In the genomic region with DNA sequence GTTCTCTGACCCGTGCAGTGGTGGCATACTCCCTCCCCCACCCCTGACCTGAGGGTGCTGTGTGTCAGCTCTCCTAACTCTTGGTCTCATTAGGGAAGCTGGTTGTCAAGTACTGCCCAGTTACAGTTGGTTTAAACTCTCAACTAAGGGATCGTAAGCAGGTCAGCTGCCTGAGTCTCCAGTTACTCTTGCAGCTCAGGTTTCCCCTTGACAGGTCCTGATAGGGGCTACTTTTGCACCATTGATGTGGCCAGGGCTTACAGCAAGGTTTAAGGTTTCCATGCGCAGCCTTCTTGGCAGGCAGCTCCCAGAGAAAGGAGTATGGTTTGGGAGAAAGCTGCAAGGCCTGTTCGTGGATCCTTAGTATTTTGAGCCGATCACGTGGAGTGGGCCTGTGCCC, we compare ENCODE assay signal across 13 cellular contexts.
A peak's percentile ranks its signal among the peaks of the same experiment; 100 is the strongest.
DNase-seq lines count a peak whose midpoint lies in the region; ATAC-seq and TF ChIP-seq lines count a peak whose summit lies in the region.
"Had no signal": no experiment of that assay in that cellular context is flagged by ENCODE, and none has a peak within 500 bp of the region (broad histone marks: within the 10 kb centered on the region; RNA-seq: fewer than 3 reads in every experiment).

No MANE protein-coding gene starts in this region.

- H3K36me3 ChIP-seq in PC-9 (ENCODE audit: low read depth) = no peaks in the 10 kb centered on the region
- no peaks in the 10 kb centered on the region for H3K36me3 ChIP-seq in PC-3 (ENCODE audit: low read depth, low read length)

- H3K4me1 ChIP-seq in PC-9 (replicated peaks; ENCODE audit: insufficient read depth) = peaks cover 11% of the 10 kb centered on the region
- H3K4me1 ChIP-seq in PC-3 (ENCODE audit: insufficient read depth, low read length) = peaks cover 15% of the 10 kb centered on the region

- intact Hi-C loops in left ventricle myocardium superior (cut with micrococcal nuclease) = no loop called here
- intact Hi-C loops in Right ventricle myocardium inferior (cut with DNase I) = no loop called here
- intact Hi-C loops in PC-9 (cut with micrococcal nuclease; ENCODE audit: unreplicated experiment) = no loop called here
- intact Hi-C loops in PC-3 (cut with micrococcal nuclease) = no loop called here

- TF ChIP-seq CTCF in PC-9 (conservative IDR thresholded peaks at IDR 0.05) (no peak), PC-3 (conservative IDR thresholded peaks at IDR 0.05; ENCODE audit: low read depth, low read length) (no peak)

- no peaks in the 10 kb centered on the region for H3K9me3 ChIP-seq in PC-9 (ENCODE audit: insufficient read depth, low read depth)
- no peaks in the 10 kb centered on the region for H3K9me3 ChIP-seq in PC-3 (ENCODE audit: low read length)

- no peak overlapping the region for H2AFZ ChIP-seq in PC-9
- H2AFZ ChIP-seq in PC-3 (ENCODE audit: low read length) = no peak overlapping the region

- POLR2A ChIA-PET in PC-9 (lab: Charles Lee; ENCODE audit: unreplicated experiment) = no interaction called here
- POLR2A ChIA-PET in PC-3 (lab: Charles Lee; ENCODE audit: unreplicated experiment) = no interaction called here

- peaks cover 12% of the 10 kb centered on the region; the same call in 1 of the 2 replicates for H3F3A ChIP-seq in PC-9 (ENCODE audit: insufficient read depth, low read depth)
- no peaks in the 10 kb centered on the region for H3F3A ChIP-seq in PC-3 (ENCODE audit: low read length, unreplicated experiment)

- ATAC-seq in left ventricle myocardium superior (peak; percentile 15), Right ventricle myocardium inferior (no peak), HG02678 (IDR thresholded peaks at IDR 0.05; ENCODE audit: unreplicated experiment) (no peak), PC-3 (no peak)
- ATAC-seq: naive thymus-derived CD4-positive, alpha-beta T cell; stimulated activated naive B cell treated with anti-CD40 and anti-IgM and Interleukin-4, amounts not matched to agents 10 μg/mL and 1 μg/mL and 100 μg/mL, for 72 hours had no signal

- no peak overlapping the region for H3K9ac ChIP-seq in PC-3 (ENCODE audit: low read length)

- H4K20me1 ChIP-seq in PC-9 (ENCODE audit: insufficient read depth) (no peaks in the 10 kb centered on the region), PC-3 (ENCODE audit: low read length) (no peaks in the 10 kb centered on the region)

- no TSS peak for BruUV-seq in PC-9 (replicated peaks; lab: Mats Ljungman, UMichigan)
- no TSS peak for BruUV-seq in PC-3 (replicated peaks; lab: Mats Ljungman, UMichigan)

- H3K4me3 ChIP-seq in PC-9 (no peak overlapping the region), PC-3 (ENCODE audit: low read length) (no peak overlapping the region)

- no peak overlapping the region for H3K27ac ChIP-seq in PC-9
- H3K27ac ChIP-seq in PC-3 (ENCODE audit: low read length) = no peak overlapping the region

- H3K9me2 ChIP-seq in PC-9 (ENCODE audit: insufficient read depth) = no peaks in the 10 kb centered on the region
- H3K9me2 ChIP-seq in PC-3 (replicated peaks; ENCODE audit: low read length) = no peaks in the 10 kb centered on the region

- H3K79me2 ChIP-seq in PC-9 (ENCODE audit: low read depth) (peaks cover 30% of the 10 kb centered on the region), PC-3 (ENCODE audit: low read length) (no peaks in the 10 kb centered on the region; the same call in 1 of the 2 replicates)

- CTCF ChIA-PET in PC-9 (lab: Charles Lee) = no interaction called here
- CTCF ChIA-PET in PC-3 (lab: Charles Lee) = no interaction called here

- DNase-seq in left ventricle myocardium superior = no peak
- DNase-seq in Right ventricle myocardium inferior (ENCODE audit: missing footprints) = no peak
- peak; percentile 78 for DNase-seq in astrocyte of the hippocampus (ENCODE audit: low read depth, low spot score)
- DNase-seq in myocyte (ENCODE audit: low read depth) = peak; percentile 87
- no peak for DNase-seq in NCI-H1105 (lab: John Stamatoyannopoulos, UW)
- DNase-seq in PC-9 = no peak
- DNase-seq in PC-3 = no peak
- DNase-seq: activated CD4-positive, alpha-beta memory T cell treated with anti-CD3 and anti-CD28 coated beads, Interleukin-2, amount 10 ng/mL, durations not matched to agents 7 days and 5 days; activated naive CD4-positive, alpha-beta T cell treated with anti-CD3 and anti-CD28 coated beads, Interleukin-2, amount 50 U/mL, for 16 hours; KBM-7; naive thymus-derived CD4-positive, alpha-beta T cell; stimulated activated naive B cell treated with anti-CD40 and anti-IgM and Interleukin-4, amounts not matched to agents 10 μg/mL and 1 μg/mL and 100 μg/mL, for 72 hours had no signal

- no peaks in the 10 kb centered on the region for H3K27me3 ChIP-seq in PC-9 (ENCODE audit: insufficient read depth, low read depth)
- no peaks in the 10 kb centered on the region for H3K27me3 ChIP-seq in PC-3 (ENCODE audit: low read length)

- H3K4me2 ChIP-seq in PC-9 (no peak overlapping the region), PC-3 (ENCODE audit: low read length) (no peak overlapping the region)

Comparison
In these comparisons a context has a peak if more than half of its experiments do, and no peak if none do; other contexts are left out.
1. DNase-seq: peak in astrocyte of the hippocampus (single experiment) and myocyte (single experiment); none in left ventricle myocardium superior (single experiment), Right ventricle myocardium inferior (single experiment), NCI-H1105 (single experiment), PC-9 (0 of 2) and PC-3 (single experiment).